ENCODE assay signal across 24 cellular contexts in genomic region chr20:55375920-55376319, GRCh38.
"Had no signal": no experiment of that assay in that cellular context is flagged by ENCODE, and none has a peak within 500 bp of the region (broad histone marks: within the 10 kb centered on the region; RNA-seq: fewer than 3 reads in every experiment).

No MANE protein-coding gene starts in this region.

- DNase-seq: activated CD4-positive, alpha-beta T cell treated with anti-CD3 and anti-CD28 coated beads for 36 hours; activated CD4-positive, CD25-positive, alpha-beta regulatory T cell; activated effector memory CD4-positive, alpha-beta T cell treated with anti-CD3 and anti-CD28 coated beads, Interleukin-2, amount 50 U/mL, for 16 hours; activated naive CD4-positive, alpha-beta T cell treated with anti-CD3 and anti-CD28 coated beads for 36 hours; activated naive CD8-positive, alpha-beta T cell treated with anti-CD3 and anti-CD28 coated beads for 36 hours; adrenal gland; aorta; body of pancreas; dermis blood vessel endothelial cell; effector CD4-positive, alpha-beta T cell; gastrocnemius medialis; glutamatergic neuron; kidney; left colon; mammary epithelial cell; midbrain; naive thymus-derived CD4-positive, alpha-beta T cell; ovary; retina; sigmoid colon; small intestine; stimulated activated CD4-positive, alpha-beta T cell treated with anti-CD3 and anti-CD28 coated beads, Interleukin-4, amount 100 ng/mL, for 24 hours; substantia nigra; uterus had no signal
